In genomic region chr2:219111375-219112069, GRCh38 we compare ENCODE assay signal across 1 cellular context.
TF ChIP-seq lines count a peak whose summit lies in the region.

No MANE protein-coding gene starts in this region.

TF ChIP-seq in HepG2, 621 proteins besides CTCF, POLR2A, EP300 and RAD21 (continued from another document and continues in another):
- TF ChIP-seq BRF2 (CRISPR knock-in tag; IDR thresholded peaks at IDR 0.05) (no peak), ZFYVE20 (CRISPR knock-in tag; IDR thresholded peaks at IDR 0.05; ENCODE audit: borderline replicate concordance, low read depth) (no peak), HNF1A (IDR thresholded peaks at IDR 0.05; ENCODE audit: low read depth) (peak; percentile 95), HNF1A (CRISPR knock-in tag; IDR thresholded peaks at IDR 0.05; ENCODE audit: borderline replicate concordance) (peak; percentile 97), SMARCC2 (IDR thresholded peaks at IDR 0.05) (no peak), ZNF574 (CRISPR knock-in tag; IDR thresholded peaks at IDR 0.05) (peak; percentile 74), RFX3 (CRISPR knock-in tag; IDR thresholded peaks at IDR 0.05) (no peak), SMAD3 (CRISPR knock-in tag; IDR thresholded peaks at IDR 0.05) (peak; percentile 78), MED13 (CRISPR knock-in tag; IDR thresholded peaks at IDR 0.05) (no peak), ZBED4 (CRISPR knock-in tag; IDR thresholded peaks at IDR 0.05; ENCODE audit: borderline replicate concordance) (peak; percentile 72; the same call in 1 of the 2 replicates), KAT2B (IDR thresholded peaks at IDR 0.05; ENCODE audit: borderline replicate concordance, low read depth, low read length) (no peak), RARA (CRISPR knock-in tag; IDR thresholded peaks at IDR 0.05) (peak; percentile 78), TFDP2 (CRISPR knock-in tag; IDR thresholded peaks at IDR 0.05) (0 out of 2 replicates have a peak, but pooled peaks have one; percentile 47), MYNN (CRISPR knock-in tag; IDR thresholded peaks at IDR 0.05; ENCODE audit: low read depth) (no peak), PBX3 (CRISPR knock-in tag; IDR thresholded peaks at IDR 0.05; ENCODE audit: borderline replicate concordance) (no peak), TFDP1 (CRISPR knock-in tag; IDR thresholded peaks at IDR 0.05; ENCODE audit: borderline replicate concordance) (peak; percentile 76; the same call in 1 of the 2 replicates), HHEX (CRISPR knock-in tag; IDR thresholded peaks at IDR 0.05) (peak; percentile 89), ZNF251 (CRISPR knock-in tag; IDR thresholded peaks at IDR 0.05) (no peak), ZSCAN20 (CRISPR knock-in tag; IDR thresholded peaks at IDR 0.05; ENCODE audit: borderline replicate concordance) (0 out of 2 replicates have a peak, but pooled peaks have one; percentile 55), SP140L (CRISPR knock-in tag; IDR thresholded peaks at IDR 0.05; ENCODE audit: borderline replicate concordance) (no peak), TBP (CRISPR knock-in tag; IDR thresholded peaks at IDR 0.05) (no peak), TCF7L2 (IDR thresholded peaks at IDR 0.05; ENCODE audit: low read depth, low read length) (no peak), NR2F1 (CRISPR knock-in tag; IDR thresholded peaks at IDR 0.05) (no peak), ZNF432 (CRISPR knock-in tag; IDR thresholded peaks at IDR 0.05; ENCODE audit: borderline replicate concordance) (no peak), ZNF276 (CRISPR knock-in tag; IDR thresholded peaks at IDR 0.05; ENCODE audit: low read depth) (no peak), RCOR2 (CRISPR knock-in tag; IDR thresholded peaks at IDR 0.05) (peak; percentile 69; the same call in 1 of the 2 replicates), ZNF746 (CRISPR knock-in tag; IDR thresholded peaks at IDR 0.05) (peak; percentile 97), FOXC1 (CRISPR knock-in tag; IDR thresholded peaks at IDR 0.05; ENCODE audit: borderline replicate concordance) (no peak; the same call in 1 of the 2 replicates), ZNF484 (CRISPR knock-in tag; IDR thresholded peaks at IDR 0.05; ENCODE audit: borderline replicate concordance, low read depth) (peak; percentile 100), ZNF713 (CRISPR knock-in tag; IDR thresholded peaks at IDR 0.05) (no peak; the same call in 1 of the 2 replicates), GLI4 (CRISPR knock-in tag; IDR thresholded peaks at IDR 0.05; ENCODE audit: borderline replicate concordance) (no peak), TEAD2 (CRISPR knock-in tag; IDR thresholded peaks at IDR 0.05) (no peak), HDAC6 (IDR thresholded peaks at IDR 0.05; ENCODE audit: low read depth, low read length) (no peak), SETDB1 (CRISPR knock-in tag; IDR thresholded peaks at IDR 0.05; ENCODE audit: borderline replicate concordance) (no peak), ZNF609 (CRISPR knock-in tag; IDR thresholded peaks at IDR 0.05; ENCODE audit: borderline replicate concordance) (peak; percentile 97), DPF2 (CRISPR knock-in tag; IDR thresholded peaks at IDR 0.05; ENCODE audit: borderline replicate concordance, low read depth) (peak; percentile 95)
